ENCODE assay signal across 38 cellular contexts in the genomic region with DNA sequence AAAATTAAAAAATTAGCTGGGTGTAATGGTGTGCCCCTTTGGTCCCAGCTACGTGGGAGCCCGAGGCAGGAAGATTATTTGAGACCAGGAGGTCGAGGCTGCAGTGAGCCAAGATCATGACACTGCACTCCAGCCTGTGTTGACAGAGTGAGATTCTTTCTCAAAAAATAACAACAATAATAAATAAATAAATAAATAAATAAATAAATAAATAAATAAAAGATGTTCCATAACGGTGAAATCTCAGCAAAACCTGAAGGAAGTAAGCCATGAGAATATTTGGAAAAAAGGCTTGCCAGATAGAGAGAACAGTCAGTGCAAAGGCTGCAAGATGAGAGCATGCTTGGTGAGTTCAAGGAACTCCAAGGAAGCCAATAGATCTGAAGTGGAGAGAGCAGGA.
"Had no signal": no experiment of that assay in that cellular context is flagged by ENCODE, and none has a peak within 500 bp of the region (broad histone marks: within the 10 kb centered on the region; RNA-seq: fewer than 3 reads in every experiment).

No MANE protein-coding gene starts in this region.

- ATAC-seq: activated CD8-positive, alpha-beta T cell treated with anti-CD3 and anti-CD28 coated beads for 36 hours; activated naive CD4-positive, alpha-beta T cell treated with anti-CD3 and anti-CD28 coated beads, Interleukin-2, amount 50 U/mL, for 72 hours; activated T-cell treated with anti-CD3 and anti-CD28 coated beads, Interleukin-2, amount 50 U/mL, for 4 hours; activated T-cell treated with anti-CD3 and anti-CD28 coated beads, Interleukin-2, amount 50 U/mL, for 72 hours; activated T-helper 17 cell treated with anti-CD3 and anti-CD28 coated beads, Interleukin-2, amount 50 U/mL, for 72 hours had no signal

- H3K27ac Mint-ChIP-seq: activated B cell treated with CpG ODN at 0.5 μM for 24 hours; activated CD4-positive, alpha-beta memory T cell treated with anti-CD3 and anti-CD28 coated beads for 36 hours; activated CD4-positive, alpha-beta T cell treated with anti-CD3 and anti-CD28 coated beads, Interleukin-2, amount 10 ng/mL, durations not matched to agents 24 days and 14 days; activated CD8-positive, alpha-beta T cell treated with anti-CD3 and anti-CD28 coated beads for 36 hours; activated naive CD4-positive, alpha-beta T cell treated with anti-CD3 and anti-CD28 coated beads for 36 hours; activated naive CD4-positive, alpha-beta T cell treated with anti-CD3 and anti-CD28 coated beads, Interleukin-2, amount 50 U/mL, for 72 hours; activated naive CD8-positive, alpha-beta T cell treated with anti-CD3 and anti-CD28 coated beads for 36 hours; activated T-cell treated with anti-CD3 and anti-CD28 coated beads, Interleukin-2, amount 50 U/mL, for 72 hours; activated T-helper 1 cell treated with anti-CD3 and anti-CD28 coated beads, Interleukin-12 subunit alpha, Interleukin-12 subunit beta, Interleukin-2, Interleukin-4 antibody, amounts not matched to agents 30 ng/mL and 10 ng/mL and 1 ng/mL, durations not matched to agents 14 hours and 24 hours and 36 hours; activated T-helper 17 cell treated with anti-CD3 and anti-CD28 coated beads, Interleukin-2, amount 50 U/mL, for 72 hours; brain; T-helper 1 cell treated with Interleukin-12 subunit alpha and Interleukin-12 subunit beta and Interleukin-4 antibody, amounts not matched to agents 30 μg/mL and 1 μg/mL, for 36 hours; T-helper 2 cell treated with Interferon-gamma antibody and Interleukin-4, amounts not matched to agents 5 μg/mL and 100 μg/mL, for 36 hours had no signal

- DNase-seq: activated B cell treated with CpG ODN at 0.5 μM for 24 hours; activated CD4-positive, alpha-beta memory T cell treated with anti-CD3 and anti-CD28 coated beads for 36 hours; activated CD4-positive, alpha-beta T cell treated with anti-CD3 and anti-CD28 coated beads for 4 hours; activated CD4-positive, alpha-beta T cell treated with anti-CD3 and anti-CD28 coated beads, Interleukin-2, amount 10 ng/mL, durations not matched to agents 24 days and 14 days; activated CD4-positive, alpha-beta T cell treated with anti-CD3 and anti-CD28 coated beads, Interleukin-2, amount 50 U/mL, for 1 hour; activated CD4-positive, alpha-beta T cell treated with anti-CD3 and anti-CD28 coated beads, Interleukin-2, amount 50 U/mL, for 4 hours; activated CD4-positive, CD25-positive, alpha-beta regulatory T cell treated with anti-CD3 and anti-CD28 coated beads, Interleukin-2, amount 50 U/mL, for 72 hours; activated CD8-positive, alpha-beta memory T cell treated with anti-CD3 and anti-CD28 coated beads, Interleukin-2, amount 50 U/mL, for 4 hours; activated CD8-positive, alpha-beta T cell treated with anti-CD3 and anti-CD28 coated beads for 36 hours; activated effector memory CD4-positive, alpha-beta T cell treated with anti-CD3 and anti-CD28 coated beads, Interleukin-2, amount 50 U/mL, for 16 hours; activated gamma-delta T cell treated with Interleukin-2 at 50 U/mL for 16 hours; activated naive CD4-positive, alpha-beta T cell; activated naive CD4-positive, alpha-beta T cell treated with anti-CD3 and anti-CD28 coated beads for 36 hours; activated naive CD4-positive, alpha-beta T cell treated with anti-CD3 and anti-CD28 coated beads, Interleukin-2, amount 50 U/mL, for 16 hours; activated naive CD8-positive, alpha-beta T cell treated with anti-CD3 and anti-CD28 coated beads for 36 hours; activated T-cell treated with anti-CD3 and anti-CD28 coated beads for 4 hours; activated T-cell treated with anti-CD3 and anti-CD28 coated beads, Interleukin-2, amount 50 U/mL, for 1 hour; activated T-cell treated with anti-CD3 and anti-CD28 coated beads, Interleukin-2, amount 50 U/mL, for 4 hours; activated T-cell treated with anti-CD3 and anti-CD28 coated beads, Interleukin-2, amount 50 U/mL, for 72 hours; adrenal gland; amniotic stem cell; aorta; caudate nucleus; cerebellar nuclear complex; T-helper 2 cell; T-helper 9 cell had no signal

- H3K9me3 Mint-ChIP-seq: activated B cell treated with CpG ODN at 0.5 μM for 24 hours; activated CD4-positive, alpha-beta memory T cell treated with anti-CD3 and anti-CD28 coated beads for 36 hours; activated CD4-positive, alpha-beta T cell treated with anti-CD3 and anti-CD28 coated beads, Interleukin-2, amount 10 ng/mL, durations not matched to agents 24 days and 14 days; activated CD8-positive, alpha-beta T cell treated with anti-CD3 and anti-CD28 coated beads for 36 hours; activated naive CD4-positive, alpha-beta T cell treated with anti-CD3 and anti-CD28 coated beads for 36 hours; activated naive CD4-positive, alpha-beta T cell treated with anti-CD3 and anti-CD28 coated beads, Interleukin-2, amount 50 U/mL, for 72 hours; activated naive CD8-positive, alpha-beta T cell treated with anti-CD3 and anti-CD28 coated beads for 36 hours; activated T-cell treated with anti-CD3 and anti-CD28 coated beads, Interleukin-2, amount 50 U/mL, for 4 hours; activated T-cell treated with anti-CD3 and anti-CD28 coated beads, Interleukin-2, amount 50 U/mL, for 72 hours; activated T-helper 1 cell treated with anti-CD3 and anti-CD28 coated beads, Interleukin-12 subunit alpha, Interleukin-12 subunit beta, Interleukin-2, Interleukin-4 antibody, amounts not matched to agents 30 ng/mL and 10 ng/mL and 1 ng/mL, durations not matched to agents 14 hours and 24 hours and 36 hours; activated T-helper 17 cell treated with anti-CD3 and anti-CD28 coated beads, Interleukin-2, amount 50 U/mL, for 72 hours; brain; central memory CD8-positive, alpha-beta T cell; T-helper 1 cell treated with Interleukin-12 subunit alpha and Interleukin-12 subunit beta and Interleukin-4 antibody, amounts not matched to agents 30 μg/mL and 1 μg/mL, for 36 hours; T-helper 2 cell treated with Interferon-gamma antibody and Interleukin-4, amounts not matched to agents 5 μg/mL and 100 μg/mL, for 36 hours had no signal

- H3K4me1 ChIP-seq: adrenal gland had no signal

- H3K27me3 ChIP-seq: adrenal gland, cardiac muscle cell had no signal

- H3K9me3 ChIP-seq: adrenal gland had no signal

- H3K4me3 ChIP-seq: adrenal gland, cardiac muscle cell had no signal

- H3K36me3 ChIP-seq: adrenal gland, cardiac muscle cell had no signal

- H3K4me3 Mint-ChIP-seq: activated B cell treated with CpG ODN at 0.5 μM for 24 hours; activated CD4-positive, alpha-beta memory T cell treated with anti-CD3 and anti-CD28 coated beads for 36 hours; activated CD4-positive, alpha-beta T cell treated with anti-CD3 and anti-CD28 coated beads, Interleukin-2, amount 10 ng/mL, durations not matched to agents 24 days and 14 days; activated CD8-positive, alpha-beta T cell treated with anti-CD3 and anti-CD28 coated beads for 36 hours; activated naive CD4-positive, alpha-beta T cell treated with anti-CD3 and anti-CD28 coated beads for 36 hours; activated naive CD8-positive, alpha-beta T cell treated with anti-CD3 and anti-CD28 coated beads for 36 hours; activated T-cell treated with anti-CD3 and anti-CD28 coated beads, Interleukin-2, amount 50 U/mL, for 4 hours; activated T-cell treated with anti-CD3 and anti-CD28 coated beads, Interleukin-2, amount 50 U/mL, for 72 hours; activated T-helper 1 cell treated with anti-CD3 and anti-CD28 coated beads, Interleukin-12 subunit alpha, Interleukin-12 subunit beta, Interleukin-2, Interleukin-4 antibody, amounts not matched to agents 30 ng/mL and 10 ng/mL and 1 ng/mL, durations not matched to agents 14 hours and 24 hours and 36 hours; activated T-helper 17 cell treated with anti-CD3 and anti-CD28 coated beads, Interleukin-2, amount 50 U/mL, for 72 hours; brain; central memory CD8-positive, alpha-beta T cell; T-helper 1 cell treated with Interleukin-12 subunit alpha and Interleukin-12 subunit beta and Interleukin-4 antibody, amounts not matched to agents 30 μg/mL and 1 μg/mL, for 36 hours; T-helper 2 cell treated with Interferon-gamma antibody and Interleukin-4, amounts not matched to agents 5 μg/mL and 100 μg/mL, for 36 hours had no signal

- H3K27me3 Mint-ChIP-seq: activated B cell treated with CpG ODN at 0.5 μM for 24 hours; activated CD4-positive, alpha-beta memory T cell treated with anti-CD3 and anti-CD28 coated beads for 36 hours; activated CD4-positive, alpha-beta T cell treated with anti-CD3 and anti-CD28 coated beads, Interleukin-2, amount 10 ng/mL, durations not matched to agents 24 days and 14 days; activated CD8-positive, alpha-beta T cell treated with anti-CD3 and anti-CD28 coated beads for 36 hours; activated naive CD8-positive, alpha-beta T cell treated with anti-CD3 and anti-CD28 coated beads for 36 hours; activated T-helper 17 cell treated with anti-CD3 and anti-CD28 coated beads, Interleukin-2, amount 50 U/mL, for 72 hours; brain; central memory CD8-positive, alpha-beta T cell had no signal

- H3K36me3 Mint-ChIP-seq: activated naive CD4-positive, alpha-beta T cell treated with anti-CD3 and anti-CD28 coated beads, Interleukin-2, amount 50 U/mL, for 72 hours; brain had no signal

- FAIRE-seq: astrocyte, bronchial epithelial cell, TTC549 had no signal

- H3K4me1 Mint-ChIP-seq: activated B cell treated with CpG ODN at 0.5 μM for 24 hours; activated CD4-positive, alpha-beta T cell treated with anti-CD3 and anti-CD28 coated beads, Interleukin-2, amount 10 ng/mL, durations not matched to agents 24 days and 14 days; activated naive CD8-positive, alpha-beta T cell treated with anti-CD3 and anti-CD28 coated beads for 36 hours; activated T-helper 17 cell treated with anti-CD3 and anti-CD28 coated beads, Interleukin-2, amount 50 U/mL, for 72 hours; central memory CD8-positive, alpha-beta T cell had no signal

- H3K27ac ChIP-seq: adrenal gland, cardiac muscle cell, VCaP had no signal
